25 cellular contexts compared by ENCODE assay signal in the genomic region with DNA sequence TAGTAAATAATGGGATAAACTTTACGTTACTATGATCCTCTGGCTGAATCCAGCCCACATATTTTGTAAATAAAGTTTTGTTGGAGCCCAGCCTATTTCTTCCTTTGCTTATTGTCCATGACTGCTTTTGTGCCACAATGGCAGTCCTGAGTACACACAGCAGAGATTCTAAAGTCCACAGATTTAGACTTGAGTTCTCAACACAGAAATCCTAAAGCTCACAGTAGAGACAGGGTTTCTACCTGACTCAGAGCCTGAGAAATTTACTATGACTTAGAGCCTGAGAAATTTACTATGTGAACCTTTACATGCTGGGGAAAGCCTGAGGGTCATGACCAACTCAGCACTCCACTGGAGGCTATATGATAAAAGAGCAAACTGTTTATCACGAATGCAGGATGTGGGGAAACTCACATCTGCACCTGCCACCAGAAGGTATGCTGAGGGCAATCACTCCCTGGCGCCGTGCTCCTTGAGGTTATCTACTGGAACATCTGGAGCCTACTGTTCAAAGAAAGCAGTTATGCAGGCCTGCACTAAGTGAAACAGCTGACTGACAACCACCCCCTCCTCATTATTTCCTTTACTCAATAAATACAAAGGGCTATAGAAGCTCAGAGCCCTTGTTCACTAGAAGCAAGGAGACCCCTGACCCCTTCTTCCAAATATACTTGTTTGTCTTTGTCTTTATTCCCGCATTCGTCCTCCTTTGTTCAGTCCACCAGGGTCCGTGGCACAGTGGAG. TPM values are rescaled to one million over a fixed set of nuclear protein-coding genes. Genes with fewer than 3 reads are reported as not detected.
A peak's percentile ranks its signal among the peaks of the same experiment; 100 is the strongest.
DNase-seq lines count a peak whose midpoint lies in the region; ATAC-seq and TF ChIP-seq lines count a peak whose summit lies in the region.
"Had no signal": no experiment of that assay in that cellular context is flagged by ENCODE, and none has a peak within 500 bp of the region (broad histone marks: within the 10 kb centered on the region; RNA-seq: fewer than 3 reads in every experiment).

No MANE protein-coding gene starts in this region.

- H3K27me3 ChIP-seq in DND-41 (ENCODE audit: insufficient read depth, low read length, poor library complexity) (no peaks in the 10 kb centered on the region), foreskin keratinocyte (no peaks in the 10 kb centered on the region)
- H3K27me3 ChIP-seq: gastroesophageal sphincter, left lung, sigmoid colon had no signal

- TF ChIP-seq CTCF in DND-41 (IDR thresholded peaks at IDR 0.05; ENCODE audit: borderline replicate concordance, extremely low read depth, low read length, poor library complexity, severe bottlenecking) (no peak), foreskin keratinocyte (conservative IDR thresholded peaks at IDR 0.05) (no peak)

- no peak overlapping the region for H3K4me3 ChIP-seq in DND-41 (ENCODE audit: low read depth in 1 of 2, low read length in 2 of 2)
- H3K4me3 ChIP-seq: gastroesophageal sphincter, left lung, sigmoid colon had no signal

- no peaks in the 10 kb centered on the region for H4K20me1 ChIP-seq in DND-41 (ENCODE audit: insufficient read depth, low read length)

- no peak overlapping the region for H3K4me2 ChIP-seq in DND-41 (ENCODE audit: insufficient read depth, low read length)
- H3K4me2 ChIP-seq: SK-N-SH had no signal

- H3K36me3 ChIP-seq in DND-41 (ENCODE audit: insufficient read depth, low read length): no peaks in the 10 kb centered on the region
- H3K36me3 ChIP-seq: gastroesophageal sphincter, left lung, sigmoid colon had no signal

- peaks cover 24% of the 10 kb centered on the region for H3K9me3 ChIP-seq in DND-41 (ENCODE audit: insufficient read depth, low read length, severe bottlenecking)
- H3K9me3 ChIP-seq: gastroesophageal sphincter, sigmoid colon, SK-N-SH had no signal

- peaks cover 7% of the 10 kb centered on the region for H3K4me1 ChIP-seq in DND-41 (ENCODE audit: insufficient read depth, low read length)
- H3K4me1 ChIP-seq in foreskin keratinocyte: peaks cover 3% of the 10 kb centered on the region
- H3K4me1 ChIP-seq: gastroesophageal sphincter, left lung, sigmoid colon had no signal

- no peaks in the 10 kb centered on the region for H3K79me2 ChIP-seq in DND-41 (ENCODE audit: insufficient read depth, low read length)

- H3K27ac ChIP-seq in DND-41 (ENCODE audit: low read length): peak overlapping the region; percentile 66
- no peak overlapping the region for H3K27ac ChIP-seq in foreskin keratinocyte
- H3K27ac ChIP-seq: gastroesophageal sphincter, left lung, sigmoid colon, VCaP had no signal

- no peak overlapping the region for H3K9ac ChIP-seq in DND-41 (ENCODE audit: low read depth, low read length)
- H3K9ac ChIP-seq: SK-N-SH had no signal

- DNase-seq in DND-41: peak; percentile 68
- DNase-seq in ELR (ENCODE audit: low read depth): peak; percentile 80
- DNase-seq in RPMI7951 (ENCODE audit: low read depth): peak; percentile 15
- peak; percentile 61 to 79 for DNase-seq in foreskin keratinocyte
- no peak for DNase-seq in DMS79 (lab: John Stamatoyannopoulos, UW)
- DNase-seq in cortex of kidney (lab: John Stamatoyannopoulos, UW): no peak
- DNase-seq: activated CD4-positive, alpha-beta T cell treated with anti-CD3 and anti-CD28 coated beads, Interleukin-2, amount 10 ng/mL, durations not matched to agents 24 days and 14 days; activated naive CD8-positive, alpha-beta T cell treated with anti-CD3 and anti-CD28 coated beads for 36 hours; activated T-cell treated with anti-CD3 and anti-CD28 coated beads, Interleukin-2, amount 50 U/mL, for 48 hours; caudate nucleus; hippocampal formation; left lung; mesendoderm; NCI-H1105 treated with DMSO at 0.1 percent for 48 hours; NCI-H2029 treated with DMSO at 0.1 percent for 48 hours; NCI-H345; NCI-H774; posterior cingulate gyrus; sigmoid colon; SK-N-SH; stimulated activated CD4-positive, alpha-beta T cell treated with anti-CD3 and anti-CD28 coated beads, Interleukin-15, amount 100 ng/mL, for 24 hours; stimulated activated naive CD4-positive, alpha-beta T cell treated with Interleukin-2 at 50 U/mL for 16 hours had no signal

- ATAC-seq in DND-41 (ENCODE audit: insufficient read depth, low read depth) (peak; percentile 83), foreskin keratinocyte (peak; percentile 41), HG03095 (IDR thresholded peaks at IDR 0.05; ENCODE audit: unreplicated experiment) (no peak)
- ATAC-seq: gastroesophageal sphincter, left lung had no signal

- H2AFZ ChIP-seq in DND-41 (ENCODE audit: low read depth, low read length): no peak overlapping the region

RNA-seq across cellular contexts. Expression of gene BICD1, which starts 52.6 kb away (rescaled TPM):
- total RNA-seq in RPMI7951 (2014; rRNA removed; shearing (Covaris generic)): 10.5 and 15.1 TPM in 2 replicates
- total RNA-seq in foreskin keratinocyte: 11.4 and 13.3 TPM in 2 replicates
- 5.2 and 5.8 TPM in 2 replicates for polyA plus RNA-seq in foreskin keratinocyte

Comparison
In these comparisons a context has a peak if more than half of its experiments do, and no peak if none do; other contexts are left out.
1. DNase-seq: peak in DND-41 (single experiment), ELR (single experiment), RPMI7951 (single experiment) and foreskin keratinocyte (2 of 2); none in DMS79 (single experiment) and cortex of kidney (single experiment).